In the genomic region with DNA sequence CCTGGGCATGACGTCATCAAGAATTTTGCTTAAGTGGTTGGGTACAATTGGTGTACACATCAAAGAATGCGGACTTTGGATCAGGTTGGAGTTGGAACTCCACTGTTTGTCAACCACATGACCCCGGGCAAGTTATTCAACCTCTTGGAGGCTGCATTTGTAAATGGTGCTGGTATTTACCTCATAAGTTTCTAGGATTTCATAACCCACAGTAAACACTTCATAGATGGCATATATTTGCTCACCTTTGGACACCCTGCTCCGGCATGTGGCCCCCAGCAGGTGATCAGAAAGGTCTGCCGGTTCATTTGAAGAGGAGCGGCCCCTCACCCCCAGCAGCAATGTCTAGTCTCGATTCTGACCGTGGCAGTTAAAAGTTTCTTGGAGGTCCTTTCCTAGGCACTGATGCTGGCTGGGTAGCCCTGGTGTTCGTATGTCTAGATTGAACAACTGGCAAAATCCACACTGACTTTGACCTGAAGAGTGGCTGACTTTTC, we compare ENCODE assay signal across 19 cellular contexts.
A peak's percentile ranks its signal among the peaks of the same experiment; 100 is the strongest.
DNase-seq lines count a peak whose midpoint lies in the region; ATAC-seq and TF ChIP-seq lines count a peak whose summit lies in the region.
"Had no signal": no experiment of that assay in that cellular context is flagged by ENCODE, and none has a peak within 500 bp of the region (broad histone marks: within the 10 kb centered on the region; RNA-seq: fewer than 3 reads in every experiment).

No MANE protein-coding gene starts in this region.

- peaks cover 2% of the 10 kb centered on the region for H3K4me1 Mint-ChIP-seq in activated naive CD4-positive, alpha-beta T cell treated with anti-CD3 and anti-CD28 coated beads, Interleukin-2, amount 10 ng/mL, durations not matched to agents 7 days and 5 days

- TF ChIP-seq POLR2A in breast epithelium (IDR thresholded peaks at IDR 0.05): no peak

- DNase-seq in activated naive CD4-positive, alpha-beta T cell treated with anti-CD3 and anti-CD28 coated beads, Interleukin-2, amount 10 ng/mL, durations not matched to agents 7 days and 5 days: no peak
- no peak for DNase-seq in activated naive CD4-positive, alpha-beta T cell (lab: John Stamatoyannopoulos, UW)
- DNase-seq in breast epithelium (ENCODE audit: low spot score in 2 of 2): peak; percentile 62 to 64
- peak in 1 of 2 donors; percentile 62 for DNase-seq in left lung
- peak; percentile 75 for DNase-seq in upper lobe of right lung
- no peak for DNase-seq in NCI-H1694 treated with DMSO at 0.1 percent for 48 hours (lab: John Stamatoyannopoulos, UW)
- no peak for DNase-seq in cerebellum (ENCODE audit: low spot score)
- DNase-seq: ACHN; activated CD4-positive, alpha-beta T cell treated with anti-CD3 and anti-CD28 coated beads for 48 hours; activated T-cell treated with anti-CD3 and anti-CD28 coated beads, Interleukin-2, amount 50 U/mL, for 24 hours; amniotic stem cell; cortex of kidney; esophagus squamous epithelium; KG1; NCI-H146; SHP77; sigmoid colon; T1000 had no signal

- CTCF ChIA-PET in activated naive CD4-positive, alpha-beta T cell treated with anti-CD3 and anti-CD28 coated beads, Interleukin-2, amount 10 ng/mL, durations not matched to agents 7 days and 5 days (lab: Charles Lee): interaction anchor here (1.7 to 4.0 kb wide), 4 partner anchors 11 to 267 kb away, joined by 4 to 70 read pairs (median 6); no protein-coding TSS in a partner anchor

- no peaks in the 10 kb centered on the region for H3K27me3 Mint-ChIP-seq in activated naive CD4-positive, alpha-beta T cell treated with anti-CD3 and anti-CD28 coated beads, Interleukin-2, amount 10 ng/mL, durations not matched to agents 7 days and 5 days
- H3K27me3 Mint-ChIP-seq: activated T-cell treated with anti-CD3 and anti-CD28 coated beads, Interleukin-2, amount 50 U/mL, for 24 hours had no signal

- H3K4me3 ChIP-seq in breast epithelium: no peak overlapping the region
- no peak overlapping the region for H3K4me3 ChIP-seq in left lung
- H3K4me3 ChIP-seq in upper lobe of right lung: no peak overlapping the region
- H3K4me3 ChIP-seq: esophagus squamous epithelium, sigmoid colon had no signal

- H3K9me3 Mint-ChIP-seq in activated naive CD4-positive, alpha-beta T cell treated with anti-CD3 and anti-CD28 coated beads, Interleukin-2, amount 10 ng/mL, durations not matched to agents 7 days and 5 days: no peaks in the 10 kb centered on the region
- H3K9me3 Mint-ChIP-seq: activated T-cell treated with anti-CD3 and anti-CD28 coated beads, Interleukin-2, amount 50 U/mL, for 24 hours had no signal

- H3K4me1 ChIP-seq in breast epithelium (no peaks in the 10 kb centered on the region), left lung (peaks cover 8 to 10% of the 10 kb centered on the region in 2 donors), upper lobe of right lung (peaks cover 11% of the 10 kb centered on the region)
- H3K4me1 ChIP-seq: sigmoid colon had no signal

- no peak overlapping the region for H3K4me3 Mint-ChIP-seq in activated naive CD4-positive, alpha-beta T cell treated with anti-CD3 and anti-CD28 coated beads, Interleukin-2, amount 10 ng/mL, durations not matched to agents 7 days and 5 days
- H3K4me3 Mint-ChIP-seq: activated T-cell treated with anti-CD3 and anti-CD28 coated beads, Interleukin-2, amount 50 U/mL, for 24 hours had no signal

- H3K27ac ChIP-seq in breast epithelium (peak overlapping the region; percentile 17 to 73), left lung (peak overlapping the region in 1 of 2 donors; percentile 69), upper lobe of right lung (peak overlapping the region; percentile 38)
- H3K27ac ChIP-seq: esophagus squamous epithelium, sigmoid colon had no signal

- H3K27ac Mint-ChIP-seq in activated naive CD4-positive, alpha-beta T cell treated with anti-CD3 and anti-CD28 coated beads, Interleukin-2, amount 10 ng/mL, durations not matched to agents 7 days and 5 days: peak overlapping the region; percentile 11

- H3K36me3 ChIP-seq in breast epithelium (no peaks in the 10 kb centered on the region), left lung (peaks cover 0 to 20% of the 10 kb centered on the region in 2 donors), upper lobe of right lung (peaks cover 26% of the 10 kb centered on the region)

- intact Hi-C loops in breast epithelium (cut with DNase I; ENCODE audit: low total_unique reads): no loop called here
- intact Hi-C loops in left lung (cut with DNase I): loop anchor here in 1 of 2 donors (10.0 kb wide), 1 partner anchor 271 kb away; no protein-coding TSS in a partner anchor
- intact Hi-C loops in upper lobe of right lung (cut with DNase I): no loop called here

- ATAC-seq in left lung (peak; percentile 78), upper lobe of right lung (peak; percentile 89), GM21423 (IDR thresholded peaks at IDR 0.05; ENCODE audit: unreplicated experiment) (no peak)

- TF ChIP-seq CTCF in breast epithelium (IDR thresholded peaks at IDR 0.05): no peak
- no peak for TF ChIP-seq CTCF in left lung (IDR thresholded peaks at IDR 0.05)
- no peak for TF ChIP-seq CTCF in upper lobe of right lung (IDR thresholded peaks at IDR 0.05)

- H3K36me3 Mint-ChIP-seq in activated naive CD4-positive, alpha-beta T cell treated with anti-CD3 and anti-CD28 coated beads, Interleukin-2, amount 10 ng/mL, durations not matched to agents 7 days and 5 days: peaks cover 35% of the 10 kb centered on the region

- H3K27me3 ChIP-seq in breast epithelium: no peaks in the 10 kb centered on the region
- H3K27me3 ChIP-seq in left lung: no peaks in the 10 kb centered on the region
- no peaks in the 10 kb centered on the region for H3K27me3 ChIP-seq in upper lobe of right lung
- H3K27me3 ChIP-seq: esophagus squamous epithelium, sigmoid colon had no signal

- H3K9me3 ChIP-seq in breast epithelium (no peaks in the 10 kb centered on the region), left lung (no peaks in the 10 kb centered on the region), upper lobe of right lung (no peaks in the 10 kb centered on the region)
- H3K9me3 ChIP-seq: esophagus squamous epithelium, sigmoid colon had no signal

Comparison
In these comparisons a context has a peak if more than half of its experiments do, and no peak if none do; other contexts are left out.
1. DNase-seq: peak in breast epithelium (2 of 2) and upper lobe of right lung (single experiment); none in activated naive CD4-positive, alpha-beta T cell treated with anti-CD3 and anti-CD28 coated beads, Interleukin-2, amount 10 ng/mL, durations not matched to agents 7 days and 5 days (single experiment), activated naive CD4-positive, alpha-beta T cell (0 of 4), NCI-H1694 treated with DMSO at 0.1 percent for 48 hours (single experiment) and cerebellum (single experiment).